Comparison of ENCODE assay signal across 23 cellular contexts in genomic region chr4:6239486-6239885, GRCh38. TPM values are rescaled to one million over a fixed set of nuclear protein-coding genes. Genes with fewer than 3 reads are reported as not detected.
DNase-seq lines count a peak whose midpoint lies in the region; ATAC-seq and TF ChIP-seq lines count a peak whose summit lies in the region.
"Had no signal": no experiment of that assay in that cellular context is flagged by ENCODE, and none has a peak within 500 bp of the region (broad histone marks: within the 10 kb centered on the region; RNA-seq: fewer than 3 reads in every experiment).

No MANE protein-coding gene starts in this region.

- TF ChIP-seq CTCF in IMR-90 (conservative IDR thresholded peaks at IDR 0.05; ENCODE audit: low read depth, low read length) (no peak), lower lobe of right lung (IDR thresholded peaks at IDR 0.05) (no peak), spleen (IDR thresholded peaks at IDR 0.05 in 8 of 11, conservative IDR thresholded peaks at IDR 0.05 in 3 of 11) (no peak), prostate gland (IDR thresholded peaks at IDR 0.05) (no peak)

- no peak overlapping the region for H4K5ac ChIP-seq in IMR-90 (ENCODE audit: low read depth, low read length)

- no peak overlapping the region for H2BK5ac ChIP-seq in IMR-90 (ENCODE audit: low read depth, low read length, poor library complexity, severe bottlenecking)

- H3K4ac ChIP-seq in IMR-90 (ENCODE audit: low read depth, low read length), result no peak overlapping the region

- H3K27ac ChIP-seq in IMR-90 (ENCODE audit: insufficient read depth, low read length), result no peak overlapping the region
- H3K27ac ChIP-seq in lower lobe of right lung, result no peak overlapping the region
- H3K27ac ChIP-seq in spleen, result no peak overlapping the region
- no peak overlapping the region for H3K27ac ChIP-seq in prostate gland
- H3K27ac ChIP-seq: 22Rv1 had no signal

- TF ChIP-seq RAD21 in IMR-90 (IDR thresholded peaks at IDR 0.05; ENCODE audit: low read length), result no peak

- no peaks in the 10 kb centered on the region for H3K4me1 Mint-ChIP-seq in naive thymus-derived CD8-positive, alpha-beta T cell

- no peaks in the 10 kb centered on the region for H3K4me1 ChIP-seq in IMR-90 (ENCODE audit: control insufficient read depth, insufficient read depth, low read length)
- H3K4me1 ChIP-seq in lower lobe of right lung, result no peaks in the 10 kb centered on the region
- no peaks in the 10 kb centered on the region for H3K4me1 ChIP-seq in spleen
- H3K4me1 ChIP-seq in prostate gland (replicated peaks), result no peaks in the 10 kb centered on the region

- no peak overlapping the region for H3K4me2 ChIP-seq in IMR-90 (ENCODE audit: low read depth, low read length)

- POLR2A ChIA-PET in IMR-90 (lab: Charles Lee; ENCODE audit: unreplicated experiment), result no interaction called here
- POLR2A ChIA-PET in naive thymus-derived CD8-positive, alpha-beta T cell (lab: Charles Lee), result no interaction called here

- 73% methylated on average over 6 of the region's 8 CpGs; no CpG with 5 or more reads in 1 of the 2 experiments for WGBS in IMR-90 (ENCODE audit: extremely low coverage in 2 of 2, insufficient read length in 1 of 2), 2 experiments
- 76 to 84% (median 79%) methylated on average over 8 of the region's 8 CpGs for WGBS in spleen, 5 donors
- WGBS in prostate gland, result 82% methylated on average over 8 of the region's 8 CpGs

- H3K36me3 Mint-ChIP-seq in naive thymus-derived CD8-positive, alpha-beta T cell, result peaks cover 0 to 8% (median 0%) of the 10 kb centered on the region in 3 donors

- H3K56ac ChIP-seq in IMR-90 (ENCODE audit: extremely low read depth, insufficient read depth, low read length), result no peak overlapping the region

- H3K27me3 Mint-ChIP-seq in naive thymus-derived CD8-positive, alpha-beta T cell, result peaks cover 6 to 36% (median 30%) of the 10 kb centered on the region in 5 donors

- DNase-seq in activated T-cell treated with anti-CD3 and anti-CD28 coated beads, Interleukin-2, amount 50 U/mL, for 1 hour, result peak; percentile 10
- DNase-seq in activated T-cell treated with anti-CD3 and anti-CD28 coated beads for 4 hours (no peak), IMR-90 (no peak), lower lobe of right lung (peak; percentile 38), spleen (peak; percentile 60), prostate gland (ENCODE audit: low spot score) (no peak)
- no peak for DNase-seq in naive thymus-derived CD8-positive, alpha-beta T cell
- DNase-seq: BE2C, Calu3, DMS153, DND-41, KBM-7, MV-4-11, NCI-H1105 treated with DMSO at 0.1 percent for 48 hours, NCI-H146, NCI-H1930, NCI-H2107, NCI-H446, NCI-H524 treated with DMSO at 0.1 percent for 48 hours, NCI-H774 had no signal

- H3K79me1 ChIP-seq in IMR-90 (ENCODE audit: low read depth in 1 of 2, low read length in 2 of 2), result no peaks in the 10 kb centered on the region

- H3K4me3 ChIP-seq in IMR-90 (ENCODE audit: insufficient read depth, low read depth, low read length) (no peak overlapping the region), lower lobe of right lung (no peak overlapping the region), spleen (no peak overlapping the region), prostate gland (no peak overlapping the region)

- BruUV-seq in IMR-90 (replicated peaks; lab: Mats Ljungman, UMichigan), result no TSS peak

- intact Hi-C loops in IMR-90 (cut with micrococcal nuclease), result no loop called here
- intact Hi-C loops in lower lobe of right lung (cut with DNase I), result no loop called here
- intact Hi-C loops in spleen (cut with DNase I; ENCODE audit: low total_unique reads), result no loop called here
- intact Hi-C loops in prostate gland (cut with DNase I), result no loop called here

- H3K18ac ChIP-seq in IMR-90 (ENCODE audit: low read depth, low read length), result no peak overlapping the region

- H2AK5ac ChIP-seq in IMR-90 (ENCODE audit: low read depth, low read length), result no peak overlapping the region

- H2BK120ac ChIP-seq in IMR-90 (ENCODE audit: low read depth, low read length), result no peak overlapping the region

- no peak overlapping the region for H3K27ac Mint-ChIP-seq in naive thymus-derived CD8-positive, alpha-beta T cell

- no peak overlapping the region for H4K8ac ChIP-seq in IMR-90 (ENCODE audit: low read depth in 2 of 2, low read length in 2 of 2)

- no peak overlapping the region for H2BK15ac ChIP-seq in IMR-90 (ENCODE audit: low read depth, low read length)

- H3K9me3 ChIP-seq in IMR-90 (ENCODE audit: control insufficient read depth, insufficient read depth, low read length) (peaks cover 4% of the 10 kb centered on the region), lower lobe of right lung (no peaks in the 10 kb centered on the region), spleen (peaks cover 0 to 9% (median 4%) of the 10 kb centered on the region in 8 donors), prostate gland (no peaks in the 10 kb centered on the region)

- peaks cover 13% of the 10 kb centered on the region; the same call in 1 of the 2 replicates for H3K27me3 ChIP-seq in IMR-90 (ENCODE audit: control insufficient read depth, insufficient read depth, low read length)
- peaks cover 28% of the 10 kb centered on the region for H3K27me3 ChIP-seq in lower lobe of right lung (ENCODE audit: low read depth)
- H3K27me3 ChIP-seq in spleen (replicated peaks in 1 of 7), result peaks cover 0 to 51% (median 0%) of the 10 kb centered on the region in 7 donors
- H3K27me3 ChIP-seq in prostate gland (replicated peaks; ENCODE audit: insufficient read depth), result no peaks in the 10 kb centered on the region
- H3K27me3 ChIP-seq: BE2C had no signal

- in situ Hi-C loops in IMR-90 (cut with MboI; ENCODE audit: low sequenced_read_pairs), result no loop called here

- dilution Hi-C loops in IMR-90 (cut with HindIII; ENCODE audit: low sequenced_read_pairs, unreplicated experiment), result no loop called here

- H2AK9ac ChIP-seq in IMR-90 (replicated peaks; ENCODE audit: low read depth, low read length, poor library complexity), result peak overlapping the region; percentile 55

- H3K9me3 Mint-ChIP-seq in naive thymus-derived CD8-positive, alpha-beta T cell, result peaks cover 0 to 12% (median 4%) of the 10 kb centered on the region in 9 donors

- H4K20me1 ChIP-seq in IMR-90 (ENCODE audit: insufficient read depth, low read length), result no peaks in the 10 kb centered on the region

- H3K4me3 Mint-ChIP-seq in naive thymus-derived CD8-positive, alpha-beta T cell, result no peak overlapping the region

- no peak for TF ChIP-seq POLR2A in IMR-90 (IDR thresholded peaks at IDR 0.05; ENCODE audit: low read depth, low read length)
- TF ChIP-seq POLR2A in spleen (IDR thresholded peaks at IDR 0.05), result no peak
- TF ChIP-seq POLR2A in prostate gland (IDR thresholded peaks at IDR 0.05), result no peak

- H4K91ac ChIP-seq in IMR-90 (ENCODE audit: insufficient read depth, low read depth, low read length), result no peak overlapping the region

- H3K9ac ChIP-seq in IMR-90 (ENCODE audit: low read depth, low read length), result no peak overlapping the region

- no peak overlapping the region for H3K14ac ChIP-seq in IMR-90 (replicated peaks; ENCODE audit: low read depth, low read length)

- H2AFZ ChIP-seq in IMR-90 (replicated peaks; ENCODE audit: low read length, poor library complexity), result no peak overlapping the region

- no peaks in the 10 kb centered on the region for H3K36me3 ChIP-seq in IMR-90 (ENCODE audit: control insufficient read depth, insufficient read depth, low read length)
- H3K36me3 ChIP-seq in lower lobe of right lung, result no peaks in the 10 kb centered on the region
- no peaks in the 10 kb centered on the region for H3K36me3 ChIP-seq in spleen
- H3K36me3 ChIP-seq in prostate gland, result no peaks in the 10 kb centered on the region
- H3K36me3 ChIP-seq: BE2C had no signal

- no peak overlapping the region for H3K23ac ChIP-seq in IMR-90 (ENCODE audit: low read depth, low read length)

- no peak overlapping the region for H2BK20ac ChIP-seq in IMR-90 (ENCODE audit: low read depth, low read length)

- ATAC-seq in IMR-90 (ENCODE audit: low read depth) (no peak), lower lobe of right lung (no peak)
- ATAC-seq in naive thymus-derived CD8-positive, alpha-beta T cell, result no peak

- no peaks in the 10 kb centered on the region for H3K9me1 ChIP-seq in IMR-90 (ENCODE audit: insufficient read depth, low read length)

- CTCF ChIA-PET in IMR-90 (lab: Yijun Ruan, JAX), result no interaction called here

TF ChIP-seq in IMR-90, 13 proteins besides CTCF, POLR2A, EP300 and RAD21 (continues in another document):
- TF ChIP-seq CEBPB (IDR thresholded peaks at IDR 0.05; ENCODE audit: low read depth, low read length) (no peak), RFX5 (IDR thresholded peaks at IDR 0.05; ENCODE audit: low read depth, low read length) (no peak), BHLHE40 (IDR thresholded peaks at IDR 0.05; ENCODE audit: low read depth, low read length) (no peak), NFE2L2 (IDR thresholded peaks at IDR 0.05; ENCODE audit: low read depth, low read length) (no peak), USF2 (IDR thresholded peaks at IDR 0.05; ENCODE audit: low read depth, low read length) (no peak), FOS (IDR thresholded peaks at IDR 0.05; ENCODE audit: low read depth, low read length) (no peak)

RNA-seq across cellular contexts. Expression of gene WFS1, which starts 30.2 kb away (rescaled TPM):
- total RNA-seq in IMR-90 (2012; rRNA removed) (9.7 TPM in 2 replicates), lower lobe of right lung (70.3 TPM), spleen (10 to 100 TPM; 23.8 to 62.2 (median 54.8) TPM), prostate gland (100 to 1,000 TPM in 1 of 2 donors, 10 to 100 TPM in 1; 53.4 to 169 TPM)
- polyA plus RNA-seq in IMR-90 (2012; rRNA removed) (42.4 and 47.7 TPM in 2 replicates), spleen (10 to 100 TPM in 1 of 3 donors, 1 to 10 TPM in 2; 4.9 to 10.4 (median 8.0) TPM)
- 22.0 and 71.4 TPM in 2 replicates for polyA plus RNA-seq in IMR-90 (2012; cell fraction: cytosol; rRNA removed)
- 50.6 and 96.4 TPM in 2 replicates for polyA plus RNA-seq in IMR-90 (2012; cell fraction: nucleus; rRNA removed; ENCODE audit: low replicate concordance)
- total RNA-seq in naive thymus-derived CD8-positive, alpha-beta T cell, result 1 to 10 TPM; 4.8 to 5.9 TPM
- 1 to 10 TPM; 2.9 to 5.4 (median 4.7) TPM for polyA plus RNA-seq in naive thymus-derived CD8-positive, alpha-beta T cell

RNA-seq across cellular contexts. Expression of gene JAKMIP1, which starts 39.1 kb away (rescaled TPM):
- total RNA-seq in IMR-90 (2012; rRNA removed) (not detected in 2 replicates), lower lobe of right lung (0.65 TPM), spleen (1 to 10 TPM; 1.5 to 8.7 (median 3.4) TPM), prostate gland (10 to 100 TPM; 22.4 to 29.1 TPM)
- polyA plus RNA-seq in IMR-90 (2012; rRNA removed) (not detected in 2 replicates), spleen (1 to 10 TPM in 1 of 3 donors, under 1 TPM in 2; 0.37 to 1.2 (median 0.77) TPM)
- not detected in 2 replicates for polyA plus RNA-seq in IMR-90 (2012; cell fraction: cytosol; rRNA removed)
- not detected in 2 replicates for polyA plus RNA-seq in IMR-90 (2012; cell fraction: nucleus; rRNA removed; ENCODE audit: low replicate concordance)
- total RNA-seq in naive thymus-derived CD8-positive, alpha-beta T cell, result under 1 TPM in 1 of 2 experiments, not detected in 1; 0.38 TPM
- 1 to 10 TPM in 1 of 3 donors, under 1 TPM in 2; 0.15 to 9.6 (median 0.68) TPM for polyA plus RNA-seq in naive thymus-derived CD8-positive, alpha-beta T cell
- total RNA-seq: Calu3, LHCN-M2, MCF 10A had no signal

Comparison
In these comparisons a context has a peak if more than half of its experiments do, and no peak if none do; other contexts are left out.
1. DNase-seq: peak in activated T-cell treated with anti-CD3 and anti-CD28 coated beads, Interleukin-2, amount 50 U/mL, for 1 hour (single experiment), lower lobe of right lung (single experiment) and spleen (single experiment); none in activated T-cell treated with anti-CD3 and anti-CD28 coated beads for 4 hours (single experiment), IMR-90 (single experiment), naive thymus-derived CD8-positive, alpha-beta T cell (0 of 10) and prostate gland (single experiment).